Comparison of ENCODE assay signal across 8 cellular contexts in the genomic region with DNA sequence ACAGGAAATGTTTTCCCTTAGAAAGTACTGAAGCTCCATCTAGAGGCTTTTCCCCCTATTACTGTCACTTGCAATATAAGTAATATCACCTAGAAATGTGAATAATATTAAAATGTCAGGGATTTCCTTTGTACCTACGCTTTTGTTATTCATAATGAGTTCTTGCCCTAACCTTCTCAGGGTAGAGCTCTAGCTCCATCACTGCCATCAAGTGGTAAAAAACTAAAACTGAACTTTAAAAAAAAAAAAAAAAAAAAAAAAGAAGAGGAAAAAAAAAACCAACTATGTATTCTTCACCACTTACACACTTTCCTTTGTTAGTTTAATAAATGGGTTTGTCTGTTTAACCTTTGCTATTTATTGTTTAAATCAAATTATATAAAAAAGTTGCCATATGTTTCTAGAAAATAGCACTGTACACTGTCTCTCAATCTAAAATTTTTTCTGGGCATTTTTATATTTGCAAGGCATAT. TPM values are rescaled to one million over a fixed set of nuclear protein-coding genes. Genes with fewer than 3 reads are reported as not detected.
DNase-seq lines count a peak whose midpoint lies in the region; ATAC-seq, FAIRE-seq and TF ChIP-seq lines count a peak whose summit lies in the region.

No MANE protein-coding gene starts in this region.

- H3K27me3 ChIP-seq in endothelial cell of umbilical vein (ENCODE audit: control insufficient read depth in 2 of 2, insufficient read depth in 2 of 2, low read length in 2 of 2): no peaks in the 10 kb centered on the region

- H3K4me1 ChIP-seq in endothelial cell of umbilical vein (ENCODE audit: control insufficient read depth, extremely low read depth, insufficient read depth, low read length): no peaks in the 10 kb centered on the region

- H3K27ac Mint-ChIP-seq in neural crest cell (ENCODE audit: unreplicated experiment): no peak overlapping the region

- H3K4me1 Mint-ChIP-seq in neural crest cell: peaks cover 29% of the 10 kb centered on the region

- no peak overlapping the region for H3K4me3 Mint-ChIP-seq in neural crest cell

- peak; percentile 78 for TF ChIP-seq CTCF in 22Rv1 (IDR thresholded peaks at IDR 0.05)
- no peak for TF ChIP-seq CTCF in GM10248 (IDR thresholded peaks at IDR 0.05; ENCODE audit: control extremely low read depth, extremely low read depth, low read depth, missing control alignments)
- TF ChIP-seq CTCF in endothelial cell of umbilical vein (IDR thresholded peaks at IDR 0.05; ENCODE audit: extremely low read depth in 1 of 2, insufficient read depth in 1 of 2, low read depth in 1 of 2, low read length in 2 of 2): peak in 1 of 2 donors; percentile 9
- peak; percentile 70 for TF ChIP-seq CTCF in neural crest cell (conservative IDR thresholded peaks at IDR 0.05)

- POLR2A ChIA-PET in GM10248 (lab: Yijun Ruan, JAX): no interaction called here
- POLR2A ChIA-PET in endothelial cell of umbilical vein (lab: Charles Lee): interaction anchor here (0.6 to 0.7 kb wide), 2 partner anchors 37 to 458 kb away, joined by 4 to 10 read pairs; no protein-coding TSS in a partner anchor

- H3K4me2 ChIP-seq in endothelial cell of umbilical vein (ENCODE audit: insufficient read depth, low read length): no peak overlapping the region

- no peaks in the 10 kb centered on the region for H4K20me1 ChIP-seq in endothelial cell of umbilical vein (replicated peaks; ENCODE audit: control insufficient read depth, extremely low read depth, insufficient read depth, low read length)

- H3K36me3 Mint-ChIP-seq in neural crest cell (ENCODE audit: low read depth): no peaks in the 10 kb centered on the region

- ATAC-seq in HG03565 (IDR thresholded peaks at IDR 0.05; ENCODE audit: unreplicated experiment): peak; percentile 40
- ATAC-seq in HG03095 (IDR thresholded peaks at IDR 0.05; ENCODE audit: unreplicated experiment): no peak
- ATAC-seq in GM18861 (IDR thresholded peaks at IDR 0.05; ENCODE audit: unreplicated experiment): no peak

- TF ChIP-seq POLR2A in endothelial cell of umbilical vein (IDR thresholded peaks at IDR 0.05; ENCODE audit: low read depth, low read length): no peak

- no peak for FAIRE-seq in endothelial cell of umbilical vein (lab: Jason Lieb, UNC)

- H3K4me3 ChIP-seq in endothelial cell of umbilical vein (replicated peaks in 1 of 3; ENCODE audit: insufficient read depth in 1 of 3, low read depth in 1 of 3, low read length in 3 of 3): no peak overlapping the region

- peak; percentile 51 for DNase-seq in GM10248 (ENCODE audit: extremely low spot score)
- DNase-seq in OCI-M1 (lab: John Stamatoyannopoulos, UW): peak; percentile 68
- peak; percentile 70 for DNase-seq in endothelial cell of umbilical vein (ENCODE audit: low read depth, low spot score)
- DNase-seq in neural crest cell (ENCODE audit: low read depth, low spot score): no peak

- H3K9me3 Mint-ChIP-seq in neural crest cell: no peaks in the 10 kb centered on the region

- no peaks in the 10 kb centered on the region for H3K9me3 ChIP-seq in endothelial cell of umbilical vein (replicated peaks; ENCODE audit: control insufficient read depth, insufficient read depth, low read length)

- no TSS peak for BruUV-seq in endothelial cell of umbilical vein (replicated peaks; lab: Mats Ljungman, UMichigan)

- H2AFZ ChIP-seq in endothelial cell of umbilical vein (ENCODE audit: low read depth, low read length): no peak overlapping the region

- CTCF ChIA-PET in GM10248 (lab: Yijun Ruan, JAX): interaction anchor here (0.8 to 1.8 kb wide), 4 partner anchors 230 to 675 kb away, joined by 3 to 5 read pairs (median 4); no protein-coding TSS in a partner anchor
- CTCF ChIA-PET in endothelial cell of umbilical vein (lab: Charles Lee): interaction anchor here (0.6 to 2.1 kb wide), 24 partner anchors 9 to 1051 kb away, joined by 3 to 20 read pairs (median 4); a partner anchor contains a TSS

- H3K36me3 ChIP-seq in endothelial cell of umbilical vein (ENCODE audit: control insufficient read depth in 2 of 2, extremely low read depth in 1 of 2, insufficient read depth in 2 of 2, low read length in 2 of 2): no peaks in the 10 kb centered on the region

- intact Hi-C loops in endothelial cell of umbilical vein (cut with micrococcal nuclease): loop anchor here (1.0 to 10.0 kb wide), 5 partner anchors 189 to 876 kb away; no protein-coding TSS in a partner anchor

- H3K79me2 ChIP-seq in endothelial cell of umbilical vein (ENCODE audit: control insufficient read depth, insufficient read depth, low read length): no peaks in the 10 kb centered on the region

- H3K27ac ChIP-seq in 22Rv1 (no peak overlapping the region), endothelial cell of umbilical vein (ENCODE audit: insufficient read depth, low read depth, low read length) (no peak overlapping the region)

- H3K27me3 Mint-ChIP-seq in neural crest cell (ENCODE audit: low read depth): no peaks in the 10 kb centered on the region

- H3K9me1 ChIP-seq in endothelial cell of umbilical vein (replicated peaks; ENCODE audit: control insufficient read depth, extremely low read depth, insufficient read depth, low read length): no peaks in the 10 kb centered on the region

- dilution Hi-C loops in endothelial cell of umbilical vein (cut with MboI; ENCODE audit: extremely low pct_ligation_motif_present, low sequenced_read_pairs): no loop called here

- no peak overlapping the region for H3K9ac ChIP-seq in endothelial cell of umbilical vein (replicated peaks; ENCODE audit: extremely low read depth, insufficient read depth, low read length)

TF ChIP-seq in endothelial cell of umbilical vein, 7 proteins besides CTCF, POLR2A, EP300 and RAD21:
- TF ChIP-seq, protein P1, sequence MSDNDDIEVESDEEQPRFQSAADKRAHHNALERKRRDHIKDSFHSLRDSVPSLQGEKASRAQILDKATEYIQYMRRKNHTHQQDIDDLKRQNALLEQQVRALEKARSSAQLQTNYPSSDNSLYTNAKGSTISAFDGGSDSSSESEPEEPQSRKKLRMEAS (IDR thresholded peaks at IDR 0.05; ENCODE audit: insufficient read depth, insufficient read length): no peak
- TF ChIP-seq GATA2 (IDR thresholded peaks at IDR 0.05; ENCODE audit: insufficient read depth, insufficient read length, low read depth, low read length) (no peak), EZH2 (IDR thresholded peaks at IDR 0.05; ENCODE audit: borderline replicate concordance, low read depth, low read length, severe bottlenecking) (no peak), POLR2AphosphoS5 (IDR thresholded peaks at IDR 0.05; ENCODE audit: insufficient read depth, low read depth, low read length) (no peak), JUN (IDR thresholded peaks at IDR 0.05; ENCODE audit: borderline replicate concordance, insufficient read depth, insufficient read length, low read depth) (no peak), FOS (IDR thresholded peaks at IDR 0.05; ENCODE audit: borderline replicate concordance, insufficient read depth, low read length) (no peak), MYC (IDR thresholded peaks at IDR 0.05; ENCODE audit: low read depth, low read length) (no peak)

RNA-seq across cellular contexts. Expression of a gene that starts 49.9 kb away (rescaled TPM):
- total RNA-seq in endothelial cell of umbilical vein: 19.7 and 22.5 TPM in 2 replicates
- polyA plus RNA-seq in endothelial cell of umbilical vein: 11.2 and 11.6 TPM in 2 replicates
- polyA plus RNA-seq in endothelial cell of umbilical vein (2011; cell fraction: cytosol; rRNA removed): 13.2 and 15.5 TPM in 2 replicates
- polyA plus RNA-seq in endothelial cell of umbilical vein (2011; cell fraction: nucleus; rRNA removed): 7.9 and 12.3 TPM in 2 replicates
- 22.6 and 24.0 TPM in 2 replicates for polyA plus RNA-seq in endothelial cell of umbilical vein (2012)
- 18.3 and 25.6 TPM in 2 replicates for polyA minus RNA-seq in endothelial cell of umbilical vein
- polyA minus RNA-seq in endothelial cell of umbilical vein (2011; cell fraction: cytosol; rRNA and poly(A)+ RNA removed): 14.7 TPM
- 15.3 and 21.4 TPM in 2 replicates for polyA minus RNA-seq in endothelial cell of umbilical vein (2011; cell fraction: nucleus; rRNA and poly(A)+ RNA removed)
- total RNA-seq in neural crest cell: 34.3 and 37.7 TPM in 2 replicates
